16 cellular contexts compared by ENCODE assay signal in genomic region chr1:2047749-2048729, GRCh38. TPM values are rescaled to one million over a fixed set of nuclear protein-coding genes. Genes with fewer than 3 reads are reported as not detected.
DNase-seq lines count a peak whose midpoint lies in the region; ATAC-seq and TF ChIP-seq lines count a peak whose summit lies in the region.
"Had no signal": no experiment of that assay in that cellular context is flagged by ENCODE, and none has a peak within 500 bp of the region (broad histone marks: within the 10 kb centered on the region; RNA-seq: fewer than 3 reads in every experiment).

No MANE protein-coding gene starts in this region.

- peak overlapping the region; percentile 90; the same call in 1 of the 2 replicates for H3K4me2 ChIP-seq in BLaER1

- no peaks in the 10 kb centered on the region for H3K36me3 Mint-ChIP-seq in activated naive CD8-positive, alpha-beta T cell treated with anti-CD3 and anti-CD28 coated beads for 36 hours
- no peaks in the 10 kb centered on the region for H3K36me3 Mint-ChIP-seq in naive thymus-derived CD4-positive, alpha-beta T cell

- H3K9me3 Mint-ChIP-seq in activated naive CD8-positive, alpha-beta T cell treated with anti-CD3 and anti-CD28 coated beads for 36 hours = no peaks in the 10 kb centered on the region
- H3K9me3 Mint-ChIP-seq in naive thymus-derived CD4-positive, alpha-beta T cell = no peaks in the 10 kb centered on the region

- peaks cover 21% of the 10 kb centered on the region for H3K27me3 Mint-ChIP-seq in activated naive CD8-positive, alpha-beta T cell treated with anti-CD3 and anti-CD28 coated beads for 36 hours
- peaks cover 0 to 49% (median 5%) of the 10 kb centered on the region in 5 donors for H3K27me3 Mint-ChIP-seq in naive thymus-derived CD4-positive, alpha-beta T cell

- no peaks in the 10 kb centered on the region for H3K36me3 ChIP-seq in BLaER1
- no peaks in the 10 kb centered on the region for H3K36me3 ChIP-seq in naive thymus-derived CD4-positive, alpha-beta T cell (ENCODE audit: control insufficient read depth in 2 of 3, insufficient read depth in 3 of 3, low read length in 3 of 3)
- H3K36me3 ChIP-seq: upper lobe of right lung had no signal

- H3K4me1 Mint-ChIP-seq in activated naive CD8-positive, alpha-beta T cell treated with anti-CD3 and anti-CD28 coated beads for 36 hours = peaks cover 18% of the 10 kb centered on the region
- peaks cover 10 to 38% (median 26%) of the 10 kb centered on the region in 7 donors for H3K4me1 Mint-ChIP-seq in naive thymus-derived CD4-positive, alpha-beta T cell

- no peak overlapping the region for H3K27ac ChIP-seq in BLaER1
- no peak overlapping the region for H3K27ac ChIP-seq in naive thymus-derived CD4-positive, alpha-beta T cell (ENCODE audit: low read depth, low read length)
- H3K27ac ChIP-seq: psoas muscle, upper lobe of right lung had no signal

- no peak for ATAC-seq in naive thymus-derived CD4-positive, alpha-beta T cell
- ATAC-seq: activated CD4-positive, CD25-positive, alpha-beta regulatory T cell treated with anti-CD3 and anti-CD28 coated beads, Interleukin-2, amount 50 U/mL, for 24 hours; psoas muscle; upper lobe of right lung had no signal

- no peak overlapping the region for H3K9ac ChIP-seq in BLaER1

- CTCF ChIA-PET in naive thymus-derived CD4-positive, alpha-beta T cell (lab: Charles Lee) = interaction anchor here (1.3 kb wide), 1 partner anchor 10 kb away, joined by 5 read pairs; no protein-coding TSS in a partner anchor

- H3K9me3 ChIP-seq in BLaER1 = no peaks in the 10 kb centered on the region
- H3K9me3 ChIP-seq in naive thymus-derived CD4-positive, alpha-beta T cell (ENCODE audit: control insufficient read depth in 2 of 3, low read length in 3 of 3) = no peaks in the 10 kb centered on the region
- H3K9me3 ChIP-seq: psoas muscle, upper lobe of right lung had no signal

- H3K4me1 ChIP-seq in BLaER1 = peaks cover 98% of the 10 kb centered on the region
- peaks cover 7 to 14% of the 10 kb centered on the region in 2 donors for H3K4me1 ChIP-seq in naive thymus-derived CD4-positive, alpha-beta T cell (ENCODE audit: control insufficient read depth in 2 of 2, insufficient read depth in 2 of 2, low read length in 2 of 2)
- H3K4me1 ChIP-seq: psoas muscle had no signal

- in situ Hi-C loops in GM13977 (cut with MboI; ENCODE audit: low pct_unique_long_range_greater_than_20kb, low sequenced_read_pairs, unreplicated experiment) = no loop called here

- DNase-seq in COLO668 (lab: John Stamatoyannopoulos, UW; ENCODE audit: unreplicated experiment) (peak; percentile 29), SW480 (ENCODE audit: low spot score) (no peak), HK-2 (ENCODE audit: unreplicated experiment) (no peak), GM13977 (ENCODE audit: low spot score) (no peak)
- no peak for DNase-seq in activated naive CD8-positive, alpha-beta T cell treated with anti-CD3 and anti-CD28 coated beads for 36 hours
- no peak for DNase-seq in naive thymus-derived CD4-positive, alpha-beta T cell
- DNase-seq: activated naive CD4-positive, alpha-beta T cell treated with anti-CD3 and anti-CD28 coated beads, Interleukin-2, amount 50 U/mL, for 16 hours; foreskin melanocyte; NCI-H1092; psoas muscle; upper lobe of right lung had no signal

- no peak overlapping the region for H3K4me3 ChIP-seq in BLaER1
- no peak overlapping the region for H3K4me3 ChIP-seq in naive thymus-derived CD4-positive, alpha-beta T cell (ENCODE audit: low read length)
- H3K4me3 ChIP-seq: psoas muscle, upper lobe of right lung had no signal

- TF ChIP-seq CTCF in GM13977 (IDR thresholded peaks at IDR 0.05; ENCODE audit: extremely low read depth, insufficient read depth, missing control alignments) = no peak

- peak overlapping the region; percentile 40 for H3K4me3 Mint-ChIP-seq in activated naive CD8-positive, alpha-beta T cell treated with anti-CD3 and anti-CD28 coated beads for 36 hours
- peak overlapping the region in 9 of 10 donors; percentile 39 to 89 (median 64) for H3K4me3 Mint-ChIP-seq in naive thymus-derived CD4-positive, alpha-beta T cell

- POLR2A ChIA-PET in naive thymus-derived CD4-positive, alpha-beta T cell (lab: Charles Lee) = interaction anchor here (0.6 kb wide), 1 partner anchor 99 kb away, joined by 3 read pairs; no protein-coding TSS in a partner anchor

- peaks cover 59% of the 10 kb centered on the region for H3K27me3 ChIP-seq in BLaER1
- no peaks in the 10 kb centered on the region for H3K27me3 ChIP-seq in naive thymus-derived CD4-positive, alpha-beta T cell (ENCODE audit: control insufficient read depth in 2 of 2, insufficient read depth in 2 of 2, low read length in 2 of 2)

- peaks cover 15% of the 10 kb centered on the region for H4K20me1 ChIP-seq in BLaER1

- H3K27ac Mint-ChIP-seq in activated naive CD8-positive, alpha-beta T cell treated with anti-CD3 and anti-CD28 coated beads for 36 hours = no peak overlapping the region
- H3K27ac Mint-ChIP-seq in naive thymus-derived CD4-positive, alpha-beta T cell = peak overlapping the region in 2 of 9 donors; percentile 25 to 42

- intact Hi-C loops in naive thymus-derived CD4-positive, alpha-beta T cell (cut with micrococcal nuclease) = loop anchor here (5.0 to 10.0 kb wide), 2 partner anchors 106 to 143 kb away; no protein-coding TSS in a partner anchor

RNA-seq across cellular contexts. Expression of gene PRKCZ, which starts 2.2 kb away (rescaled TPM):
- total RNA-seq in activated naive CD8-positive, alpha-beta T cell treated with anti-CD3 and anti-CD28 coated beads for 36 hours = 10 to 100 TPM; 11.1 to 13.0 TPM
- 10 to 100 TPM in 4 of 5 experiments, 1 to 10 TPM in 1; 3.6 to 29.6 (median 24.5) TPM for total RNA-seq in naive thymus-derived CD4-positive, alpha-beta T cell
- polyA plus RNA-seq in naive thymus-derived CD4-positive, alpha-beta T cell = 10 to 100 TPM in 1 of 2 donors, 1 to 10 TPM in 1; 7.1 to 12.7 TPM

RNA-seq across cellular contexts. Expression of gene GABRD, which starts 28.9 kb away (rescaled TPM):
- total RNA-seq in activated naive CD8-positive, alpha-beta T cell treated with anti-CD3 and anti-CD28 coated beads for 36 hours = not detected
- under 1 TPM in 2 of 5 experiments, not detected in 3; 0.17 to 0.21 TPM for total RNA-seq in naive thymus-derived CD4-positive, alpha-beta T cell
- polyA plus RNA-seq in naive thymus-derived CD4-positive, alpha-beta T cell = under 1 TPM in 1 of 2 donors, not detected in 1; 0.31 TPM
- total RNA-seq: mesenteric fat pad had no signal
- polyA plus RNA-seq: BJ had no signal

RNA-seq across cellular contexts. Expression of gene CFAP74, which starts 44.5 kb away (rescaled TPM):
- total RNA-seq in activated naive CD8-positive, alpha-beta T cell treated with anti-CD3 and anti-CD28 coated beads for 36 hours = under 1 TPM; 0.31 to 0.46 TPM
- not detected for total RNA-seq in naive thymus-derived CD4-positive, alpha-beta T cell
- polyA plus RNA-seq in naive thymus-derived CD4-positive, alpha-beta T cell = not detected
- total RNA-seq: G401, mesenteric fat pad, psoas muscle had no signal
- polyA plus RNA-seq: BJ had no signal
